28 cellular contexts compared by ENCODE assay signal in genomic region chr1:32944180-32944579, GRCh38. TPM values are rescaled to one million over a fixed set of nuclear protein-coding genes. Genes with fewer than 3 reads are reported as not detected.
"Had no signal": no experiment of that assay in that cellular context is flagged by ENCODE, and none has a peak within 500 bp of the region (broad histone marks: within the 10 kb centered on the region; RNA-seq: fewer than 3 reads in every experiment).

No MANE protein-coding gene starts in this region.

- H3K4me3 ChIP-seq: coronary artery, esophagus squamous epithelium, heart right ventricle, left ventricle myocardium inferior, lower lobe of right lung, prostate gland, right atrium auricular region, skin epidermis, spleen, suprapubic skin, transverse colon, vagina had no signal

- H3K4me1 Mint-ChIP-seq: neural crest cell had no signal

- H3K4me3 Mint-ChIP-seq: naive thymus-derived CD8-positive, alpha-beta T cell; neural crest cell; stimulated activated naive CD8-positive, alpha-beta T cell treated with anti-CD3 and anti-CD28 coated beads, Interleukin-15, amount 100 ng/mL, for 72 hours had no signal

- DNase-seq: dermis blood vessel endothelial cell; effector memory CD4-positive, alpha-beta T cell; erythroblast; esophagus squamous epithelium; foreskin melanocyte; glutamatergic neuron; heart right ventricle; hippocampal formation; left cardiac atrium; left ventricle myocardium inferior; lower lobe of right lung; naive thymus-derived CD8-positive, alpha-beta T cell; spleen; stimulated activated CD4-positive, alpha-beta T cell treated with anti-CD3 and anti-CD28 coated beads, Interleukin-2, amount 100 ng/mL, for 48 hours; stimulated activated naive CD4-positive, alpha-beta T cell; stimulated activated naive CD8-positive, alpha-beta T cell treated with anti-CD3 and anti-CD28 coated beads, Interleukin-15, amount 100 ng/mL, for 72 hours; transverse colon had no signal

- H3K27me3 Mint-ChIP-seq: naive thymus-derived CD8-positive, alpha-beta T cell; stimulated activated naive CD8-positive, alpha-beta T cell treated with anti-CD3 and anti-CD28 coated beads, Interleukin-15, amount 100 ng/mL, for 72 hours had no signal

- H3K4me1 ChIP-seq: parathyroid adenoma had no signal

- H3K27me3 ChIP-seq: esophagus squamous epithelium, heart right ventricle, right atrium auricular region, spleen, suprapubic skin, transverse colon, vagina had no signal

- H3K9me3 Mint-ChIP-seq: naive thymus-derived CD8-positive, alpha-beta T cell; neural crest cell; stimulated activated naive CD8-positive, alpha-beta T cell treated with anti-CD3 and anti-CD28 coated beads, Interleukin-15, amount 100 ng/mL, for 72 hours had no signal

- ATAC-seq: heart right ventricle; left cardiac atrium; lower lobe of right lung; naive thymus-derived CD8-positive, alpha-beta T cell; stimulated activated naive CD8-positive, alpha-beta T cell treated with anti-CD3 and anti-CD28 coated beads, Interleukin-15, amount 100 ng/mL, for 72 hours had no signal

- H3K36me3 ChIP-seq: prostate gland had no signal

- H3K27ac ChIP-seq: coronary artery, esophagus squamous epithelium, heart right ventricle, left ventricle myocardium inferior, lower lobe of right lung, parathyroid adenoma, prostate gland, right atrium auricular region, skin epidermis, spleen, suprapubic skin, transverse colon, vagina had no signal

- H3K9me3 ChIP-seq: esophagus squamous epithelium, heart right ventricle, left ventricle myocardium inferior, lower lobe of right lung, prostate gland, right atrium auricular region, spleen, suprapubic skin, transverse colon, vagina had no signal

- H3K27ac Mint-ChIP-seq: stimulated activated naive CD8-positive, alpha-beta T cell treated with anti-CD3 and anti-CD28 coated beads, Interleukin-15, amount 100 ng/mL, for 72 hours had no signal

RNA-seq across cellular contexts. Expression of gene TMEM54, which starts 43.0 kb away (rescaled TPM):
- total RNA-seq: naive thymus-derived CD8-positive, alpha-beta T cell had no signal
- polyA plus RNA-seq: naive thymus-derived CD8-positive, alpha-beta T cell had no signal

RNA-seq across cellular contexts. Expression of gene HPCA, which starts 57.9 kb away (rescaled TPM):
- total RNA-seq: dermis blood vessel endothelial cell; esophagus squamous epithelium; heart right ventricle; kidney epithelial cell; left cardiac atrium; left ventricle myocardium inferior; lower lobe of right lung; mesenteric fat pad; naive thymus-derived CD8-positive, alpha-beta T cell; osteoblast; right atrium auricular region; suprapubic skin; vagina had no signal
- polyA plus RNA-seq: heart right ventricle; naive thymus-derived CD8-positive, alpha-beta T cell had no signal
